ENCODE assay signal across 8 cellular contexts in the genomic region with DNA sequence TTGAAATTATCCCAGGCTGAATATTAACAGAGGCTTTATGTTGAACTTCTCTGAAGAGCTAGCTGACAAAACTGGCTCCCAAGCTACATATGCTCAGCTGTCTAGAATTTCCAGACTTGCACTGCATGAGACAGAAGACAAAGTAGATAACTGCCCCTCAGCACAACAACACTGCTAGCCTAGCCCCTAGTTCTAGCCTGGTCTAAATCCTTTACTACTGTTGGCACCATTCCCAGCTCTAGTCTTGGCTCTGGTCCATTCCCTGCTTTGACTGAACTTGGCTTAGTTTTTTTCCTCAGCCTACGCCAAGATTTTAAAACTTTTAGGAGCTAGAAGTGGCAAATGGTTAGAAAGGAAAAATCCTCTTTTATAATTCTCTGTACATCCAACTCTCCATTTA. TPM values are rescaled to one million over a fixed set of nuclear protein-coding genes. Genes with fewer than 3 reads are reported as not detected.
DNase-seq lines count a peak whose midpoint lies in the region; ATAC-seq and TF ChIP-seq lines count a peak whose summit lies in the region.

No MANE protein-coding gene starts in this region.

- ATAC-seq in GM21423 (IDR thresholded peaks at IDR 0.05; ENCODE audit: unreplicated experiment), result no peak

- H3K4me1 Mint-ChIP-seq in mesothelial cell of epicardium, result peaks cover 8% of the 10 kb centered on the region
- H3K4me1 Mint-ChIP-seq in CD4-positive, alpha-beta memory T cell, result peaks cover 7 to 12% (median 11%) of the 10 kb centered on the region in 4 donors

- intact Hi-C loops in CD4-positive, alpha-beta memory T cell (cut with micrococcal nuclease), result no loop called here

- CTCF ChIA-PET in CD4-positive, alpha-beta memory T cell (lab: Charles Lee; ENCODE audit: partially characterized antibody), result no interaction called here

- no peak overlapping the region for H3K4me3 ChIP-seq in choroid plexus epithelial cell (ENCODE audit: low read depth, low read length)
- H3K4me3 ChIP-seq in CD4-positive, alpha-beta memory T cell (ENCODE audit: low read length in 2 of 2), result no peak overlapping the region

- H3K36me3 ChIP-seq in CD4-positive, alpha-beta memory T cell (ENCODE audit: insufficient read depth, low read length), result no peaks in the 10 kb centered on the region

- DNase-seq in Ammon's horn (ENCODE audit: low spot score) (peak; percentile 43), NCI-H1105 treated with DMSO at 0.1 percent for 48 hours (lab: John Stamatoyannopoulos, UW) (peak; percentile 80), choroid plexus epithelial cell (ENCODE audit: low read depth) (peak; percentile 75), mesothelial cell of epicardium (ENCODE audit: low spot score in 2 of 2, unreplicated experiment in 2 of 2) (peak; percentile 26 to 70), cortex of kidney (lab: John Stamatoyannopoulos, UW) (no peak)
- DNase-seq in central memory CD4-positive, alpha-beta T cell, result no peak
- no peak for DNase-seq in CD4-positive, alpha-beta memory T cell

- H3K9me3 Mint-ChIP-seq in mesothelial cell of epicardium, result peaks cover 9% of the 10 kb centered on the region
- H3K9me3 Mint-ChIP-seq in CD4-positive, alpha-beta memory T cell, result no peaks in the 10 kb centered on the region

- no peaks in the 10 kb centered on the region for H3K27me3 ChIP-seq in CD4-positive, alpha-beta memory T cell (ENCODE audit: insufficient read depth, low read length)

- no peak for TF ChIP-seq CTCF in choroid plexus epithelial cell (conservative IDR thresholded peaks at IDR 0.05; ENCODE audit: low read depth, low read length)
- TF ChIP-seq CTCF in mesothelial cell of epicardium (IDR thresholded peaks at IDR 0.05; ENCODE audit: unreplicated experiment), result no peak

- POLR2A ChIA-PET in CD4-positive, alpha-beta memory T cell (lab: Charles Lee; ENCODE audit: partially characterized antibody), result no interaction called here

- H3K27ac Mint-ChIP-seq in mesothelial cell of epicardium, result peak overlapping the region; percentile 85
- H3K27ac Mint-ChIP-seq in CD4-positive, alpha-beta memory T cell, result no peak overlapping the region

- H3K27ac ChIP-seq in CD4-positive, alpha-beta memory T cell (ENCODE audit: low read depth, low read length), result no peak overlapping the region

- no peaks in the 10 kb centered on the region for H3K36me3 Mint-ChIP-seq in mesothelial cell of epicardium
- H3K36me3 Mint-ChIP-seq in CD4-positive, alpha-beta memory T cell, result no peaks in the 10 kb centered on the region

- H3K27me3 Mint-ChIP-seq in mesothelial cell of epicardium (ENCODE audit: low read depth), result no peaks in the 10 kb centered on the region
- H3K27me3 Mint-ChIP-seq in CD4-positive, alpha-beta memory T cell, result peaks cover 0 to under 1% of the 10 kb centered on the region in 2 donors

- H3K4me1 ChIP-seq in CD4-positive, alpha-beta memory T cell (ENCODE audit: insufficient read depth, low read length), result peaks cover 15% of the 10 kb centered on the region

- H3K4me3 Mint-ChIP-seq in mesothelial cell of epicardium, result no peak overlapping the region
- no peak overlapping the region for H3K4me3 Mint-ChIP-seq in CD4-positive, alpha-beta memory T cell

- no peaks in the 10 kb centered on the region for H3K9me3 ChIP-seq in CD4-positive, alpha-beta memory T cell (ENCODE audit: control insufficient read depth in 1 of 2, low read length in 2 of 2)

RNA-seq across cellular contexts. Expression of gene OPHN1, which starts 7.6 kb away (rescaled TPM):
- 8.0 to 12.5 TPM (median 8.6 TPM) in 3 replicates for total RNA-seq in mesothelial cell of epicardium
- under 1 TPM; 0.23 to 0.44 TPM for total RNA-seq in CD4-positive, alpha-beta memory T cell
- polyA plus RNA-seq in CD4-positive, alpha-beta memory T cell, result under 1 TPM in 1 of 2 donors, not detected in 1; 0.03 TPM

RNA-seq across cellular contexts. Expression of gene YIPF6, which starts 57.9 kb away (rescaled TPM):
- total RNA-seq in mesothelial cell of epicardium, result 32.5 to 36.9 TPM (median 33.3 TPM) in 3 replicates
- total RNA-seq in CD4-positive, alpha-beta memory T cell, result 10 to 100 TPM; 17.1 to 18.9 TPM
- polyA plus RNA-seq in CD4-positive, alpha-beta memory T cell, result 10 to 100 TPM; 22.2 to 23.2 TPM

Comparison
In these comparisons a context has a peak if more than half of its experiments do, and no peak if none do; other contexts are left out.
1. DNase-seq: peak in Ammon's horn (single experiment), NCI-H1105 treated with DMSO at 0.1 percent for 48 hours (single experiment), choroid plexus epithelial cell (single experiment) and mesothelial cell of epicardium (2 of 2); none in cortex of kidney (single experiment), central memory CD4-positive, alpha-beta T cell (single experiment) and CD4-positive, alpha-beta memory T cell (0 of 5).